23 cellular contexts compared by ENCODE assay signal in the genomic region with DNA sequence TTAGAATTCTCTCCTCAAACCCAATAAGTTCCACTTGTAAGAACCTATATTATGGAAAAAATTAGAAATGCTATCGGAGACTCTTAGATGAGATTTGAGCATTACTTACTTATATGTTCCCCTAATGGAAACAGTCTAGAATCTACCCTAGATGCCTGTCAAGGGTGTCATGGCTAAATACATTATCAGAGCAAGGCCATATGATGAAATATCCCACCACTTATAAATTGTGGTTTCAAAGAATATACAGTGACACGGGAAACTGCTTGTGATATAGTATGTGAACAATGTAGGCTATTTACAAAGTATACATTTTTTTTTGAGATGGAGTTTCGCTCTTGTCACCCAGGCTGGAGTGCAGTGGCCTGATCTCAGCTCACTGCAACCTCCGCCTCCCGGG.
"Had no signal": no experiment of that assay in that cellular context is flagged by ENCODE, and none has a peak within 500 bp of the region (broad histone marks: within the 10 kb centered on the region; RNA-seq: fewer than 3 reads in every experiment).

No MANE protein-coding gene starts in this region.

- DNase-seq: Karpas-422, KG1, MG63, MV-4-11, NCI-H1048, NCI-H1105, NCI-H1417, NCI-H1436 treated with DMSO at 0.1 percent for 48 hours, NCI-H1694, NCI-H187 treated with DMSO at 0.1 percent for 48 hours, NCI-H2081, NCI-H2107, NCI-H2227 treated with DMSO at 0.1 percent for 48 hours, NCI-H446, NCI-H510A, NCI-H524 treated with DMSO at 0.1 percent for 48 hours, NCI-H69, NCI-H774, PC-3, SHP77, SK-N-SH, SW 1271 had no signal

- ATAC-seq: Panc1, PC-3 had no signal
